Comparison of ENCODE assay signal across 1 cellular context in the genomic region with DNA sequence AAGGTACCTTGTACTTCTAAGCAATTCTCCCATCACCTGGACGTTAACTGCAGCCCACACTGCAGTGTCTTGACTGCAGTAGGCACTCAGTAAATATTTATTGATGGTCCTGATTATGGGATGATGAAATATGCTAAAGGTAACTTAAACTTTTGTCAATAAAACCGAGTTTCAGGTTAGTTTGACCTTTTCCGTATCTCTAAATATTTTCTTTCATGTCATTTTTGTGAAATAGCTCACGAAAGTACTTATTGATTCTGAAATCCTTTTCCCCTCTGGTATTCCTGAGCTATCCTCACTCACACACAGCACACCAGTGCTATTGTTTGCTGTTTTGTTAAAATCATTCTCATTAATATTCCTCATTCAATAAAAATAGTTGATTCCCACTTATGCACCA.
TF ChIP-seq lines count a peak whose summit lies in the region.

No MANE protein-coding gene starts in this region.

TF ChIP-seq in HepG2, 621 proteins besides CTCF, POLR2A, EP300 and RAD21 (continued from another document and continues in another):
- TF ChIP-seq, protein P1, sequence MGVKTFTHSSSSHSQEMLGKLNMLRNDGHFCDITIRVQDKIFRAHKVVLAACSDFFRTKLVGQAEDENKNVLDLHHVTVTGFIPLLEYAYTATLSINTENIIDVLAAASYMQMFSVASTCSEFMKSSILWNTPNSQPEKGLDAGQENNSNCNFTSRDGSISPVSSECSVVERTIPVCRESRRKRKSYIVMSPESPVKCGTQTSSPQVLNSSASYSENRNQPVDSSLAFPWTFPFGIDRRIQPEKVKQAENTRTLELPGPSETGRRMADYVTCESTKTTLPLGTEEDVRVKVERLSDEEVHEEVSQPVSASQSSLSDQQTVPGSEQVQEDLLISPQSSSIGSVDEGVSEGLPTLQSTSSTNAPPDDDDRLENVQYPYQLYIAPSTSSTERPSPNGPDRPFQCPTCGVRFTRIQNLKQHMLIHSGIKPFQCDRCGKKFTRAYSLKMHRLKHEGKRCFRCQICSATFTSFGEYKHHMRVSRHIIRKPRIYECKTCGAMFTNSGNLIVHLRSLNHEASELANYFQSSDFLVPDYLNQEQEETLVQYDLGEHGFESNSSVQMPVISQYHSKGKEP (CRISPR knock-in tag; IDR thresholded peaks at IDR 0.05) = no peak
- no peak for TF ChIP-seq ZNF766 (CRISPR knock-in tag; IDR thresholded peaks at IDR 0.05; ENCODE audit: borderline replicate concordance)
- no peak for TF ChIP-seq ZNF513 (CRISPR knock-in tag; conservative IDR thresholded peaks at IDR 0.05)
- TF ChIP-seq HDAC1 (CRISPR knock-in tag; IDR thresholded peaks at IDR 0.05) = peak; percentile 84
- no peak for TF ChIP-seq DMTF1 (CRISPR knock-in tag; IDR thresholded peaks at IDR 0.05)
- no peak for TF ChIP-seq LBX2 (CRISPR knock-in tag; IDR thresholded peaks at IDR 0.05; ENCODE audit: borderline replicate concordance)
- TF ChIP-seq NRL (CRISPR knock-in tag; IDR thresholded peaks at IDR 0.05; ENCODE audit: borderline replicate concordance) = no peak
- TF ChIP-seq DRAP1 (CRISPR knock-in tag; IDR thresholded peaks at IDR 0.05) = no peak
- no peak for TF ChIP-seq ZNF136 (CRISPR knock-in tag; IDR thresholded peaks at IDR 0.05; ENCODE audit: low read depth)
- no peak for TF ChIP-seq NFATC3 (CRISPR knock-in tag; IDR thresholded peaks at IDR 0.05)
- TF ChIP-seq ZNF138 (CRISPR knock-in tag; IDR thresholded peaks at IDR 0.05; ENCODE audit: low read depth) = no peak
- TF ChIP-seq ZBTB3 (CRISPR knock-in tag; IDR thresholded peaks at IDR 0.05; ENCODE audit: borderline replicate concordance, low read depth) = peak; percentile 84; the same call in 1 of the 2 replicates
- no peak for TF ChIP-seq TBP (CRISPR knock-in tag; IDR thresholded peaks at IDR 0.05)
- TF ChIP-seq MLXIP (CRISPR knock-in tag; IDR thresholded peaks at IDR 0.05; ENCODE audit: borderline replicate concordance) = no peak
- no peak for TF ChIP-seq REXO4 (CRISPR knock-in tag; IDR thresholded peaks at IDR 0.05; ENCODE audit: borderline replicate concordance)
- no peak for TF ChIP-seq ZNF737 (CRISPR knock-in tag; IDR thresholded peaks at IDR 0.05; ENCODE audit: borderline replicate concordance)
- no peak for TF ChIP-seq ZNF354B (CRISPR knock-in tag; IDR thresholded peaks at IDR 0.05)
- TF ChIP-seq HINFP (CRISPR knock-in tag; IDR thresholded peaks at IDR 0.05; ENCODE audit: low read depth) = no peak
- TF ChIP-seq, protein P2, sequence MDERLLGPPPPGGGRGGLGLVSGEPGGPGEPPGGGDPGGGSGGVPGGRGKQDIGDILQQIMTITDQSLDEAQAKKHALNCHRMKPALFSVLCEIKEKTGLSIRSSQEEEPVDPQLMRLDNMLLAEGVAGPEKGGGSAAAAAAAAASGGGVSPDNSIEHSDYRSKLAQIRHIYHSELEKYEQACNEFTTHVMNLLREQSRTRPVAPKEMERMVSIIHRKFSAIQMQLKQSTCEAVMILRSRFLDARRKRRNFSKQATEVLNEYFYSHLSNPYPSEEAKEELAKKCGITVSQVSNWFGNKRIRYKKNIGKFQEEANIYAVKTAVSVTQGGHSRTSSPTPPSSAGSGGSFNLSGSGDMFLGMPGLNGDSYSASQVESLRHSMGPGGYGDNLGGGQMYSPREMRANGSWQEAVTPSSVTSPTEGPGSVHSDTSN (CRISPR knock-in tag; IDR thresholded peaks at IDR 0.05) = no peak
- no peak for TF ChIP-seq ARNT (IDR thresholded peaks at IDR 0.05)
- no peak for TF ChIP-seq STAT5B (CRISPR knock-in tag; IDR thresholded peaks at IDR 0.05)
- TF ChIP-seq ZBTB14 (CRISPR knock-in tag; IDR thresholded peaks at IDR 0.05) = no peak
- no peak for TF ChIP-seq CHD2 (IDR thresholded peaks at IDR 0.05; ENCODE audit: low read depth, low read length)
- no peak for TF ChIP-seq TEAD2 (CRISPR knock-in tag; IDR thresholded peaks at IDR 0.05)
- no peak for TF ChIP-seq ZNF318 (CRISPR knock-in tag; IDR thresholded peaks at IDR 0.05)
- TF ChIP-seq, protein P3, sequence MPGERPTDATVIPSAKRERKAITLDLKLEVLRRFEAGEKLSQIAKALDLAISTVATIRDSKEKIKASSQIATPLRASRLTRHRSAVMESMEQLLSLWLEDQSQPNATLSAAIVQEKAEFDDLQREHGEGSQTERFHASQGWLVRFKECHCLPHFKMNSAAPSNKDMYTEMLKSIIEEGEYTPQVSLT (CRISPR knock-in tag; IDR thresholded peaks at IDR 0.05; ENCODE audit: borderline replicate concordance, low read depth) = no peak
- TF ChIP-seq ETV5 (CRISPR knock-in tag; IDR thresholded peaks at IDR 0.05; ENCODE audit: borderline replicate concordance) = peak; percentile 38; the same call in 1 of the 2 replicates
